13 cellular contexts compared by ENCODE assay signal in genomic region chr18:21391074-21391673, GRCh38.
DNase-seq lines count a peak whose midpoint lies in the region; ATAC-seq, FAIRE-seq and TF ChIP-seq lines count a peak whose summit lies in the region.
"Had no signal": no experiment of that assay in that cellular context is flagged by ENCODE, and none has a peak within 500 bp of the region (broad histone marks: within the 10 kb centered on the region; RNA-seq: fewer than 3 reads in every experiment).

No MANE protein-coding gene starts in this region.

- H3K27ac ChIP-seq in mesenchymal stem cell (ENCODE audit: low read length, poor library complexity, severe bottlenecking): no peak overlapping the region
- H3K27ac ChIP-seq: right lobe of liver had no signal

- H3K36me3 ChIP-seq in mesenchymal stem cell (ENCODE audit: control insufficient read depth in 1 of 2, insufficient read depth in 2 of 2, low read depth in 1 of 2, low read length in 2 of 2): no peaks in the 10 kb centered on the region
- H3K36me3 ChIP-seq: right lobe of liver had no signal

- H2BK5ac ChIP-seq in mesenchymal stem cell (ENCODE audit: low read depth, low read length, poor library complexity, severe bottlenecking): no peak overlapping the region

- H3K4me1 Mint-ChIP-seq in activated T-helper 17 cell treated with anti-CD3 and anti-CD28 coated beads, Interleukin-2, amount 50 U/mL, for 72 hours: no peaks in the 10 kb centered on the region
- H3K4me1 Mint-ChIP-seq in immature natural killer cell (no peaks in the 10 kb centered on the region), WTC11 (peaks cover 16% of the 10 kb centered on the region)

- POLR2A ChIA-PET in WTC11 (lab: Charles Lee): no interaction called here

- no peak overlapping the region for H3K4me2 ChIP-seq in mesenchymal stem cell (ENCODE audit: low read length, poor library complexity, severe bottlenecking)

- CTCF ChIA-PET in WTC11 (lab: Charles Lee): no interaction called here

- H3K27ac Mint-ChIP-seq in activated T-helper 17 cell treated with anti-CD3 and anti-CD28 coated beads, Interleukin-2, amount 50 U/mL, for 72 hours: no peak overlapping the region
- H3K27ac Mint-ChIP-seq in immature natural killer cell: no peak overlapping the region
- H3K27ac Mint-ChIP-seq in WTC11: no peak overlapping the region
- H3K27ac Mint-ChIP-seq: T-helper 1 cell treated with Interleukin-12 subunit alpha and Interleukin-12 subunit beta and Interleukin-4 antibody, amounts not matched to agents 30 μg/mL and 1 μg/mL, for 36 hours had no signal

- WGBS in mesenchymal stem cell: 29% methylated on average over 1 of the region's 3 CpGs

- H2BK15ac ChIP-seq in mesenchymal stem cell (ENCODE audit: low read depth, poor library complexity, severe bottlenecking): no peak overlapping the region

- no peak overlapping the region for H2BK120ac ChIP-seq in mesenchymal stem cell (ENCODE audit: low read depth, low read length)

- H3K4ac ChIP-seq in mesenchymal stem cell (ENCODE audit: low read depth in 1 of 2, low read length in 2 of 2): no peak overlapping the region

- no peak overlapping the region for H3K23ac ChIP-seq in mesenchymal stem cell (ENCODE audit: low read length in 2 of 2)

- intact Hi-C loops in head of caudate nucleus (cut with DNase I): no loop called here

- H3K4me3 ChIP-seq in mesenchymal stem cell (ENCODE audit: insufficient read depth in 1 of 2, low read depth in 1 of 2, low read length in 2 of 2): no peak overlapping the region
- H3K4me3 ChIP-seq: right lobe of liver had no signal

- H4K8ac ChIP-seq in mesenchymal stem cell (ENCODE audit: low read length): no peak overlapping the region

- no peaks in the 10 kb centered on the region for H3K9me3 ChIP-seq in mesenchymal stem cell (ENCODE audit: control insufficient read depth, low read length)
- H3K9me3 ChIP-seq: right lobe of liver had no signal

- no peak overlapping the region for H2AK5ac ChIP-seq in mesenchymal stem cell (ENCODE audit: low read length, severe bottlenecking)

- no peak overlapping the region for H2BK12ac ChIP-seq in mesenchymal stem cell (ENCODE audit: low read length in 2 of 2)

- FAIRE-seq in HTR-8/SVneo (lab: Jason Lieb, UNC): peak; percentile 72

- no peak overlapping the region for H4K91ac ChIP-seq in mesenchymal stem cell (ENCODE audit: low read length)

- no peaks in the 10 kb centered on the region for H3K36me3 Mint-ChIP-seq in activated T-helper 17 cell treated with anti-CD3 and anti-CD28 coated beads, Interleukin-2, amount 50 U/mL, for 72 hours (ENCODE audit: low read depth)
- H3K36me3 Mint-ChIP-seq in immature natural killer cell (no peaks in the 10 kb centered on the region), WTC11 (no peaks in the 10 kb centered on the region)

- TF ChIP-seq CTCF in WTC11 (IDR thresholded peaks at IDR 0.05): no peak

- peak; percentile 60 for ATAC-seq in activated T-helper 17 cell treated with anti-CD3 and anti-CD28 coated beads, Interleukin-2, amount 50 U/mL, for 72 hours (replicated peaks)
- ATAC-seq in WTC11: no peak
- ATAC-seq: left lobe of liver, right lobe of liver had no signal

- DNase-seq in EL (peak; percentile 86), HTR-8/SVneo (ENCODE audit: insufficient read length, low spot score) (no peak), mesenchymal stem cell (peak; percentile 31), immature natural killer cell (no peak), head of caudate nucleus (no peak), NCI-H2171 treated with DMSO at 0.1 percent for 48 hours (lab: John Stamatoyannopoulos, UW) (no peak), WTC11 (ENCODE audit: low spot score) (no peak)
- DNase-seq: GF-D8, NCI-H1694 treated with DMSO at 0.1 percent for 48 hours, right lobe of liver had no signal

- H2AFZ ChIP-seq in mesenchymal stem cell (ENCODE audit: low read depth, low read length): no peak overlapping the region

- peaks cover 1% of the 10 kb centered on the region for H3K4me1 ChIP-seq in mesenchymal stem cell (ENCODE audit: control insufficient read depth, insufficient read depth, low read depth, low read length)
- H3K4me1 ChIP-seq: right lobe of liver had no signal

- no peaks in the 10 kb centered on the region for H3K27me3 ChIP-seq in mesenchymal stem cell (ENCODE audit: control insufficient read depth in 1 of 2, insufficient read depth in 1 of 2, low read length in 2 of 2)
- H3K27me3 ChIP-seq: right lobe of liver had no signal

- no peak overlapping the region for H3K9ac ChIP-seq in mesenchymal stem cell (ENCODE audit: low read length)

- no peak overlapping the region for H3K4me3 Mint-ChIP-seq in activated T-helper 17 cell treated with anti-CD3 and anti-CD28 coated beads, Interleukin-2, amount 50 U/mL, for 72 hours
- H3K4me3 Mint-ChIP-seq in immature natural killer cell (no peak overlapping the region), WTC11 (no peak overlapping the region)
- H3K4me3 Mint-ChIP-seq: T-helper 1 cell treated with Interleukin-12 subunit alpha and Interleukin-12 subunit beta and Interleukin-4 antibody, amounts not matched to agents 30 μg/mL and 1 μg/mL, for 36 hours had no signal

- no peak overlapping the region for H3K18ac ChIP-seq in mesenchymal stem cell (ENCODE audit: low read depth in 1 of 2, low read length in 2 of 2)

- H3K27me3 Mint-ChIP-seq in activated T-helper 17 cell treated with anti-CD3 and anti-CD28 coated beads, Interleukin-2, amount 50 U/mL, for 72 hours: peaks cover 7% of the 10 kb centered on the region
- peaks cover 0 to 10% (median 3%) of the 10 kb centered on the region in 3 donors for H3K27me3 Mint-ChIP-seq in immature natural killer cell (ENCODE audit: low read depth in 3 of 3)
- peaks cover 96% of the 10 kb centered on the region for H3K27me3 Mint-ChIP-seq in WTC11 (ENCODE audit: low read depth)

- H3K9me3 Mint-ChIP-seq in activated T-helper 17 cell treated with anti-CD3 and anti-CD28 coated beads, Interleukin-2, amount 50 U/mL, for 72 hours: no peaks in the 10 kb centered on the region
- H3K9me3 Mint-ChIP-seq in immature natural killer cell (no peaks in the 10 kb centered on the region), WTC11 (no peaks in the 10 kb centered on the region)
- H3K9me3 Mint-ChIP-seq: T-helper 1 cell treated with Interleukin-12 subunit alpha and Interleukin-12 subunit beta and Interleukin-4 antibody, amounts not matched to agents 30 μg/mL and 1 μg/mL, for 36 hours had no signal

- H3K14ac ChIP-seq in mesenchymal stem cell (ENCODE audit: low read length in 2 of 2): no peak overlapping the region

- no peaks in the 10 kb centered on the region for H3K79me1 ChIP-seq in mesenchymal stem cell (replicated peaks; ENCODE audit: low read length, poor library complexity, severe bottlenecking)

TF ChIP-seq in WTC11, 78 proteins besides CTCF, POLR2A, EP300 and RAD21 (continues in another document):
- no peak for TF ChIP-seq PREB (CRISPR knock-in tag; IDR thresholded peaks at IDR 0.05; ENCODE audit: borderline replicate concordance)
- no peak for TF ChIP-seq TCF7 (CRISPR knock-in tag; IDR thresholded peaks at IDR 0.05; ENCODE audit: low read depth)
- TF ChIP-seq FOXP4 (CRISPR knock-in tag; IDR thresholded peaks at IDR 0.05): no peak
- TF ChIP-seq HMGA2 (CRISPR knock-in tag; IDR thresholded peaks at IDR 0.05): no peak
- TF ChIP-seq OVOL2 (CRISPR knock-in tag; IDR thresholded peaks at IDR 0.05; ENCODE audit: borderline replicate concordance): no peak
- TF ChIP-seq E2F5 (CRISPR knock-in tag; IDR thresholded peaks at IDR 0.05): no peak
- TF ChIP-seq SP1 (CRISPR knock-in tag; conservative IDR thresholded peaks at IDR 0.05): no peak
- no peak for TF ChIP-seq GABPB1 (CRISPR knock-in tag; IDR thresholded peaks at IDR 0.05)
- TF ChIP-seq ERG (CRISPR knock-in tag; IDR thresholded peaks at IDR 0.05): no peak
- TF ChIP-seq ZNF232 (CRISPR knock-in tag; IDR thresholded peaks at IDR 0.05): no peak
- no peak for TF ChIP-seq ZNF219 (CRISPR knock-in tag; IDR thresholded peaks at IDR 0.05; ENCODE audit: borderline replicate concordance)

Comparison
In these comparisons a context has a peak if more than half of its experiments do, and no peak if none do; other contexts are left out.
1. DNase-seq: peak in EL (single experiment) and mesenchymal stem cell (single experiment); none in HTR-8/SVneo (single experiment), immature natural killer cell (0 of 3), head of caudate nucleus (0 of 42), NCI-H2171 treated with DMSO at 0.1 percent for 48 hours (single experiment) and WTC11 (single experiment).